Comparison of ENCODE assay signal across 8 cellular contexts in genomic region chr3:185586644-185586964, GRCh38. TPM values are rescaled to one million over a fixed set of nuclear protein-coding genes. Genes with fewer than 3 reads are reported as not detected.
DNase-seq lines count a peak whose midpoint lies in the region; ATAC-seq and TF ChIP-seq lines count a peak whose summit lies in the region.

No MANE protein-coding gene starts in this region.

- peaks cover 7% of the 10 kb centered on the region for H3K36me3 Mint-ChIP-seq in T-helper 1 cell treated with Interleukin-12 subunit alpha and Interleukin-12 subunit beta and Interleukin-4 antibody, amounts not matched to agents 30 μg/mL and 1 μg/mL, for 36 hours (ENCODE audit: low read depth)

- H3K4me1 ChIP-seq in SJSA1 (replicated peaks) = peaks cover 9% of the 10 kb centered on the region

- H3K4me3 ChIP-seq in SJSA1 (peak overlapping the region; percentile 77), fibroblast of the aortic adventitia (ENCODE audit: low read depth, low read length) (peak overlapping the region; percentile 70), retinal pigment epithelial cell (ENCODE audit: low read length) (peak overlapping the region; percentile 77)

- H3K9me3 Mint-ChIP-seq in T-helper 1 cell treated with Interleukin-12 subunit alpha and Interleukin-12 subunit beta and Interleukin-4 antibody, amounts not matched to agents 30 μg/mL and 1 μg/mL, for 36 hours = no peaks in the 10 kb centered on the region

- H3K4me1 Mint-ChIP-seq in T-helper 1 cell treated with Interleukin-12 subunit alpha and Interleukin-12 subunit beta and Interleukin-4 antibody, amounts not matched to agents 30 μg/mL and 1 μg/mL, for 36 hours (ENCODE audit: low read depth) = peaks cover 21% of the 10 kb centered on the region

- DNase-seq in T-helper 1 cell (no peak), SJSA1 (ENCODE audit: low read depth in 1 of 2, low spot score in 2 of 2) (no peak), fibroblast of the aortic adventitia (ENCODE audit: low read depth) (no peak), retinal pigment epithelial cell (ENCODE audit: low read depth) (no peak), NCI-H748 (lab: John Stamatoyannopoulos, UW; ENCODE audit: unreplicated experiment) (no peak)

- TF ChIP-seq CTCF in fibroblast of the aortic adventitia (IDR thresholded peaks at IDR 0.05; ENCODE audit: insufficient read depth, low read length) = no peak
- TF ChIP-seq CTCF in retinal pigment epithelial cell (conservative IDR thresholded peaks at IDR 0.05; ENCODE audit: low read depth, low read length) = no peak

- H3K27me3 ChIP-seq in SJSA1 (replicated peaks) = no peaks in the 10 kb centered on the region

- H3K9me3 ChIP-seq in SJSA1 (replicated peaks) = no peaks in the 10 kb centered on the region

- H3K36me3 ChIP-seq in SJSA1 = peaks cover 9% of the 10 kb centered on the region; the same call in 1 of the 2 replicates

- peak overlapping the region; percentile 84 for H3K27ac ChIP-seq in SJSA1

- no peak for ATAC-seq in HG03108 (IDR thresholded peaks at IDR 0.05; ENCODE audit: unreplicated experiment)
- no peak for ATAC-seq in HG03439 (IDR thresholded peaks at IDR 0.05; ENCODE audit: unreplicated experiment)

- peak overlapping the region; percentile 89 for H3K27ac Mint-ChIP-seq in T-helper 1 cell treated with Interleukin-12 subunit alpha and Interleukin-12 subunit beta and Interleukin-4 antibody, amounts not matched to agents 30 μg/mL and 1 μg/mL, for 36 hours

- H3K27me3 Mint-ChIP-seq in T-helper 1 cell treated with Interleukin-12 subunit alpha and Interleukin-12 subunit beta and Interleukin-4 antibody, amounts not matched to agents 30 μg/mL and 1 μg/mL, for 36 hours (ENCODE audit: low read depth) = no peaks in the 10 kb centered on the region

- H3K4me3 Mint-ChIP-seq in T-helper 1 cell treated with Interleukin-12 subunit alpha and Interleukin-12 subunit beta and Interleukin-4 antibody, amounts not matched to agents 30 μg/mL and 1 μg/mL, for 36 hours = peak overlapping the region; percentile 82

RNA-seq across cellular contexts. Expression of gene SENP2, which starts 0.5 kb away (rescaled TPM):
- 29.1 and 62.0 TPM in 2 replicates for total RNA-seq in SJSA1 (2014; rRNA removed; shearing (Covaris generic))
- total RNA-seq in fibroblast of the aortic adventitia (ENCODE audit: low replicate concordance) = 34.8 and 39.6 TPM in 2 replicates

RNA-seq across cellular contexts. Expression of gene LIPH, which starts 34.2 kb away (rescaled TPM):
- total RNA-seq in SJSA1 (2014; rRNA removed; shearing (Covaris generic)) = 0.34 TPM in 1 of 2 replicates, not detected in the other
- total RNA-seq in fibroblast of the aortic adventitia (ENCODE audit: low replicate concordance) = 0.08 and 0.36 TPM in 2 replicates
